In the genomic region with DNA sequence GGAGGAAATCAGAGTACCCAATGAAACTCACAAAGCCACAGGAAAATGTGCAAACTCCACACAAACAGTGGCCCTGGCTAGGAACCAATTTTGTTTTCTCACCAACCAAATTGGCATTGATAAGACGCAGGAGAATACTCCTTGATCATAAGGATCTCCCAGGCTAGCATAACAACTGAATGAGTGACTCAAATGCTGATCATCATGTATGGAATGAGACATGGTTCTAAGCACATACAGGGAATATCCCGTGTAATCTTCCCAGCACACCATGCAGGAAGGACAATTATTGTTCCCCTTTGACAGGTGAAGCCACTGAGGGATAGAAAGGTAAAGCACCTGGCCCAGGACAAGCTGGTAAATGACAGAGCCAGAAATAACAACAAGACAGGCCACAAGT, we compare ENCODE assay signal across 1 cellular context.
TF ChIP-seq lines count a peak whose summit lies in the region.

No MANE protein-coding gene starts in this region.

TF ChIP-seq in IMR-90, 13 proteins besides CTCF, POLR2A, EP300 and RAD21 (continued from another document):
- TF ChIP-seq BHLHE40 (IDR thresholded peaks at IDR 0.05; ENCODE audit: low read depth, low read length), result no peak
- TF ChIP-seq NFE2L2 (IDR thresholded peaks at IDR 0.05; ENCODE audit: low read depth, low read length), result no peak
TF ChIP-seq in IMR-90: peak in this region for 0.
